Comparison of ENCODE assay signal across 1 cellular context in the genomic region with DNA sequence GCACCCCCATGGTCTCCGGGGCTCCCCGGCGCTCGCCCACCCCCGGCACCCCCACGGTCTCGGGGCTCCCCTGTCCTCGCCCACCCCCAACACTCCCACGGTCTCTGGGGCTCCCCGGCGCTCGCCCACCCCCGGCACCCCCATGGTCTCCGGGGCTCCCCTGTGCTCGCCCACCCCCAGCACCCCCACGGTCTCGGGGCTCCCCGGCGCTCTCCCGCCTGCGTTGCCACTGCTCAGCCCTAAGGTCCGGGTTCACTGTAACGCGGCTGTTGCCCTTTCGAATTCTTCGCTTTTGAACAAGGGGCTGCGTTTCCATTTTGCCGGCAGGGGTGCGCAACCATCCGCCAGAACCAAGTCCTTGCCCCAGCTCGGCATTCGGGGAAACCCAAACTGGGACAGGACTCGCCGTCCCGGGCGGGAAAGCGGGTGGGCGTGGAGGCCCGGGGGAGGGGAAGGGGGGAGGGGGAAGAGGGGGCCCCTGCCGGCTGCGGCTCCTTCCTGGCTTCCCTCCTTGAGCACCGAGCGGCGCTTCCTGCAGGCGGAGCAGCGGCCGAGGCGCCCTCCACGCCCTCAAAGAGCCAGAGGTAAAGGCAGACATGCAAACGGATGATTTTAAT.
TF ChIP-seq lines count a peak whose summit lies in the region.

No MANE protein-coding gene starts in this region.

TF ChIP-seq in K562, 482 proteins besides CTCF, POLR2A, EP300 and RAD21 (continued from another document):
- 0 out of 4 replicates have a peak, but pooled peaks of 1 of the 2 experiments have one; percentile 19 for TF ChIP-seq ZNF639 (CRISPR knock-in tag; conservative IDR thresholded peaks at IDR 0.05 in 1 of 2, IDR thresholded peaks at IDR 0.05 in 1 of 2)
